In the genomic region with DNA sequence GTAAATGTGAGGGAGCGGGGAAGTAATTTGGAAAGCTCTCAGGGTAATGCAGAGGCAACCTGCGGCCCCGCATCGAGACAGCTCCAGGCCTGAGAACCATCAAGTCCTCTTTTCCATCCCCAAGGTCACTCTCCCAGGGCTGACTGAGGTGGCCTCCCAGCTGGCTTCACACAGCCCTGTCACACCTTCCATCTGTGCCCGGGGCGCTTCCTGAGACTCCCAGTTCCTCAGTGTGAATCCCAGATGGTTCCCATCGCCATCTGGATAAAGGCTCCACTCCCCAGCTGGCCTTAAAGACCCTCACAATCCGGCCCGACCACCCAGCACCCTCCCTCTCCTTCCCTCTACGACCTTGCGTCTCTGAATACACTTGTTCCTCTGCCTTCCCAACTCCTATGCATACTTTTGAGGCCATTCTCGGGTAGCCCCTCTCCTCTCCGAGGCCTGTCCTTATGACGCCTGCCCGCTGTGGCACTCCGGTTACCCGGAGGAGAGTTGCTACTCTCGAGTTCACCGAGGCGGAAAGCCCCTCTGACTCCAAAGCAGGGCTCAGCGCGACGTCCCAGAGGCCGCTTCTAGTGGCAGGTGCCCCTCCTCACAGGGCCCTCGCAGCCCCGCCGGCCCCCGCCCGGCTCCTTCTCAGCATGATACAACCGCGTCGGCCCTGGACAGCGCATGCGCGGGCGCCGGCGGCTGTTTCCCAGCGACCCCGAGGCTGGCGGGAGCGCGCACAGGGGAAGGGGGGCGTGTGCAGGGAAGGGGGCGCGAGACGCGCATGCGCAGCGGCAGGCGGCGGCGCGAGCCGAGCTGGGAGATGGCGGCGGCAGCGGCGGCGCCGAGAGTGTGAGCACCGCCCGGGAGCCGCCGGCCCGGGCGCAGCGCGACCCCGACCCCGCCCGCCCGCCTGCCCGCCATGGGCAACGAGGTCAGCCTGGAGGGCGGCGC, we compare ENCODE assay signal across 1 cellular context.
TF ChIP-seq lines count a peak whose summit lies in the region.

A gene with protein sequence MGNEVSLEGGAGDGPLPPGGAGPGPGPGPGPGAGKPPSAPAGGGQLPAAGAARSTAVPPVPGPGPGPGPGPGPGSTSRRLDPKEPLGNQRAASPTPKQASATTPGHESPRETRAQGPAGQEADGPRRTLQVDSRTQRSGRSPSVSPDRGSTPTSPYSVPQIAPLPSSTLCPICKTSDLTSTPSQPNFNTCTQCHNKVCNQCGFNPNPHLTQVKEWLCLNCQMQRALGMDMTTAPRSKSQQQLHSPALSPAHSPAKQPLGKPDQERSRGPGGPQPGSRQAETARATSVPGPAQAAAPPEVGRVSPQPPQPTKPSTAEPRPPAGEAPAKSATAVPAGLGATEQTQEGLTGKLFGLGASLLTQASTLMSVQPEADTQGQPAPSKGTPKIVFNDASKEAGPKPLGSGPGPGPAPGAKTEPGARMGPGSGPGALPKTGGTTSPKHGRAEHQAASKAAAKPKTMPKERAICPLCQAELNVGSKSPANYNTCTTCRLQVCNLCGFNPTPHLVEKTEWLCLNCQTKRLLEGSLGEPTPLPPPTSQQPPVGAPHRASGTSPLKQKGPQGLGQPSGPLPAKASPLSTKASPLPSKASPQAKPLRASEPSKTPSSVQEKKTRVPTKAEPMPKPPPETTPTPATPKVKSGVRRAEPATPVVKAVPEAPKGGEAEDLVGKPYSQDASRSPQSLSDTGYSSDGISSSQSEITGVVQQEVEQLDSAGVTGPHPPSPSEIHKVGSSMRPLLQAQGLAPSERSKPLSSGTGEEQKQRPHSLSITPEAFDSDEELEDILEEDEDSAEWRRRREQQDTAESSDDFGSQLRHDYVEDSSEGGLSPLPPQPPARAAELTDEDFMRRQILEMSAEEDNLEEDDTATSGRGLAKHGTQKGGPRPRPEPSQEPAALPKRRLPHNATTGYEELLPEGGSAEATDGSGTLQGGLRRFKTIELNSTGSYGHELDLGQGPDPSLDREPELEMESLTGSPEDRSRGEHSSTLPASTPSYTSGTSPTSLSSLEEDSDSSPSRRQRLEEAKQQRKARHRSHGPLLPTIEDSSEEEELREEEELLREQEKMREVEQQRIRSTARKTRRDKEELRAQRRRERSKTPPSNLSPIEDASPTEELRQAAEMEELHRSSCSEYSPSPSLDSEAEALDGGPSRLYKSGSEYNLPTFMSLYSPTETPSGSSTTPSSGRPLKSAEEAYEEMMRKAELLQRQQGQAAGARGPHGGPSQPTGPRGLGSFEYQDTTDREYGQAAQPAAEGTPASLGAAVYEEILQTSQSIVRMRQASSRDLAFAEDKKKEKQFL (N-terminal part only) (plus strand): TSS at position 788 of the 945 bp plus-strand sequence. CDS start 126 bp downstream, at position 914.

TF ChIP-seq in IMR-90, 13 proteins besides CTCF, POLR2A, EP300 and RAD21:
- no peak for TF ChIP-seq BHLHE40 (IDR thresholded peaks at IDR 0.05; ENCODE audit: low read depth, low read length)
- TF ChIP-seq MAZ (IDR thresholded peaks at IDR 0.05; ENCODE audit: borderline replicate concordance, low read depth, low read length), result peak; percentile 59; the same call in 1 of the 2 replicates
- TF ChIP-seq RFX5 (IDR thresholded peaks at IDR 0.05; ENCODE audit: low read depth, low read length), result no peak
- TF ChIP-seq, protein P1, sequence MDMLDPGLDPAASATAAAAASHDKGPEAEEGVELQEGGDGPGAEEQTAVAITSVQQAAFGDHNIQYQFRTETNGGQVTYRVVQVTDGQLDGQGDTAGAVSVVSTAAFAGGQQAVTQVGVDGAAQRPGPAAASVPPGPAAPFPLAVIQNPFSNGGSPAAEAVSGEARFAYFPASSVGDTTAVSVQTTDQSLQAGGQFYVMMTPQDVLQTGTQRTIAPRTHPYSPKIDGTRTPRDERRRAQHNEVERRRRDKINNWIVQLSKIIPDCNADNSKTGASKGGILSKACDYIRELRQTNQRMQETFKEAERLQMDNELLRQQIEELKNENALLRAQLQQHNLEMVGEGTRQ (IDR thresholded peaks at IDR 0.05; ENCODE audit: low read depth, low read length), result no peak
